ENCODE assay signal across 1 cellular context in the genomic region with DNA sequence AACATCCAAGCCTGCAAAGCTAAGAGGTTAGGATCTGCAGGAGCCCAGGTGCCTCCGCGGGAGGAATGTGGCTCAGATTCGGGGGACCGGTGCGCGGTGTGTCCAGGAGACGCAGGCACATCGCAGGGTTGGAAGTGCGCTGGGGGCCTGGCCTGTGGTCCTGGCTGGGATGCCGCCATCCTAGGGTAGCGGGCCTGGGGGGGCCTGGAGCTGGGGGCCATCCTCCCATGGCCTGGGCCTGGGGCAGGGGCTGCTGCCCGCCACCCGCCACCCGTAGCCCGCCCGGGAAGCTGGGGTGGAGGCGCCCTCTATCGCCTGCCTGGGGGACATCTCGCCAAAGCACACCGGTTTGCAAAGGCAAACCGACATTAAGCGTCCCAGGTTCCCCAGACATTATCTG.
TF ChIP-seq lines count a peak whose summit lies in the region.

No MANE protein-coding gene starts in this region.

TF ChIP-seq in HepG2, 621 proteins besides CTCF, POLR2A, EP300 and RAD21 (continued from another document):
- TF ChIP-seq AFF4 (CRISPR knock-in tag; IDR thresholded peaks at IDR 0.05) (no peak), NBN (conservative IDR thresholded peaks at IDR 0.05) (no peak), ZNF282 (IDR thresholded peaks at IDR 0.05; ENCODE audit: partially characterized antibody) (no peak), ZNF816 (CRISPR knock-in tag; IDR thresholded peaks at IDR 0.05; ENCODE audit: borderline replicate concordance) (no peak), ZNF501 (CRISPR knock-in tag; IDR thresholded peaks at IDR 0.05) (peak; percentile 58; the same call in 1 of the 2 replicates), TCF7L2 (IDR thresholded peaks at IDR 0.05; ENCODE audit: low read depth, low read length) (no peak), ZBTB38 (CRISPR knock-in tag; IDR thresholded peaks at IDR 0.05) (peak; percentile 45; the same call in 1 of the 2 replicates), ZNF775 (CRISPR knock-in tag; IDR thresholded peaks at IDR 0.05; ENCODE audit: borderline replicate concordance) (no peak), ZNF879 (CRISPR knock-in tag; IDR thresholded peaks at IDR 0.05) (no peak), HMG20B (CRISPR knock-in tag; conservative IDR thresholded peaks at IDR 0.05) (no peak), ZFP90 (CRISPR knock-in tag; IDR thresholded peaks at IDR 0.05; ENCODE audit: borderline replicate concordance) (no peak), ZNF451 (CRISPR knock-in tag; IDR thresholded peaks at IDR 0.05) (peak; percentile 50; the same call in 1 of the 2 replicates), CAMTA2 (CRISPR knock-in tag; IDR thresholded peaks at IDR 0.05; ENCODE audit: borderline replicate concordance) (no peak), ZNF44 (CRISPR knock-in tag; IDR thresholded peaks at IDR 0.05) (no peak), STAG1 (CRISPR knock-in tag; IDR thresholded peaks at IDR 0.05) (peak; percentile 92), MLXIP (CRISPR knock-in tag; IDR thresholded peaks at IDR 0.05; ENCODE audit: borderline replicate concordance) (no peak), ZNF629 (CRISPR knock-in tag; conservative IDR thresholded peaks at IDR 0.05) (no peak), LCORL (IDR thresholded peaks at IDR 0.05) (no peak), LCORL (CRISPR knock-in tag; IDR thresholded peaks at IDR 0.05) (0 out of 2 replicates have a peak, but pooled peaks have one; percentile 46), ZNF619 (CRISPR knock-in tag; IDR thresholded peaks at IDR 0.05) (peak; percentile 44; the same call in 1 of the 2 replicates), ZNF788 (CRISPR knock-in tag; IDR thresholded peaks at IDR 0.05; ENCODE audit: borderline replicate concordance) (peak; percentile 47), MAF1 (CRISPR knock-in tag; IDR thresholded peaks at IDR 0.05; ENCODE audit: borderline replicate concordance) (no peak), REPIN1 (CRISPR knock-in tag; IDR thresholded peaks at IDR 0.05; ENCODE audit: borderline replicate concordance, low read depth) (0 out of 2 replicates have a peak, but pooled peaks have one; percentile 54), MAX (IDR thresholded peaks at IDR 0.05) (no peak), ZNF747 (CRISPR knock-in tag; IDR thresholded peaks at IDR 0.05; ENCODE audit: borderline replicate concordance) (no peak), ELF3 (CRISPR knock-in tag; IDR thresholded peaks at IDR 0.05) (peak; percentile 21; the same call in 1 of the 2 replicates), CBX2 (IDR thresholded peaks at IDR 0.05; ENCODE audit: low read depth, low read length) (no peak), CBX2 (CRISPR knock-in tag; IDR thresholded peaks at IDR 0.05; ENCODE audit: low read depth) (no peak), CHCHD3 (CRISPR knock-in tag; IDR thresholded peaks at IDR 0.05) (no peak), IRX3 (CRISPR knock-in tag; IDR thresholded peaks at IDR 0.05; ENCODE audit: borderline replicate concordance, low read depth) (0 out of 2 replicates have a peak, but pooled peaks have one; percentile 23), SAFB2 (CRISPR knock-in tag; IDR thresholded peaks at IDR 0.05; ENCODE audit: borderline replicate concordance, low read depth) (no peak), ZSCAN30 (CRISPR knock-in tag; IDR thresholded peaks at IDR 0.05) (no peak), ZNF205 (CRISPR knock-in tag; IDR thresholded peaks at IDR 0.05) (no peak), ZNF552 (CRISPR knock-in tag; IDR thresholded peaks at IDR 0.05; ENCODE audit: borderline replicate concordance) (no peak), ZNF496 (CRISPR knock-in tag; IDR thresholded peaks at IDR 0.05; ENCODE audit: insufficient replicate concordance) (no peak)
- TF ChIP-seq, protein P1, sequence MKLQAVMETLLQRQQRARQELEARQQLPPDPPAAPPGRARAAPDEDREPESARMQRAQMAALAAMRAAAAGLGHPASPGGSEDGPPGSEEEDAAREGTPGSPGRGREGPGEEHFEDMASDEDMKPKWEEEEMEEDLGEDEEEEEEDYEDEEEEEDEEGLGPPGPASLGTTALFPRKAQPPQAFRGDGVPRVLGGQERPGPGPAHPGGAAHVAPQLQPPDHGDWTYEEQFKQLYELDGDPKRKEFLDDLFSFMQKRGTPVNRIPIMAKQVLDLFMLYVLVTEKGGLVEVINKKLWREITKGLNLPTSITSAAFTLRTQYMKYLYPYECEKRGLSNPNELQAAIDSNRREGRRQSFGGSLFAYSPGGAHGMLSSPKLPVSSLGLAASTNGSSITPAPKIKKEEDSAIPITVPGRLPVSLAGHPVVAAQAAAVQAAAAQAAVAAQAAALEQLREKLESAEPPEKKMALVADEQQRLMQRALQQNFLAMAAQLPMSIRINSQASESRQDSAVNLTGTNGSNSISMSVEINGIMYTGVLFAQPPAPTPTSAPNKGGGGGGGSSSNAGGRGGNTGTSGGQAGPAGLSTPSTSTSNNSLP (IDR thresholded peaks at IDR 0.05; ENCODE audit: low read depth, low read length): no peak
- TF ChIP-seq, protein P2, sequence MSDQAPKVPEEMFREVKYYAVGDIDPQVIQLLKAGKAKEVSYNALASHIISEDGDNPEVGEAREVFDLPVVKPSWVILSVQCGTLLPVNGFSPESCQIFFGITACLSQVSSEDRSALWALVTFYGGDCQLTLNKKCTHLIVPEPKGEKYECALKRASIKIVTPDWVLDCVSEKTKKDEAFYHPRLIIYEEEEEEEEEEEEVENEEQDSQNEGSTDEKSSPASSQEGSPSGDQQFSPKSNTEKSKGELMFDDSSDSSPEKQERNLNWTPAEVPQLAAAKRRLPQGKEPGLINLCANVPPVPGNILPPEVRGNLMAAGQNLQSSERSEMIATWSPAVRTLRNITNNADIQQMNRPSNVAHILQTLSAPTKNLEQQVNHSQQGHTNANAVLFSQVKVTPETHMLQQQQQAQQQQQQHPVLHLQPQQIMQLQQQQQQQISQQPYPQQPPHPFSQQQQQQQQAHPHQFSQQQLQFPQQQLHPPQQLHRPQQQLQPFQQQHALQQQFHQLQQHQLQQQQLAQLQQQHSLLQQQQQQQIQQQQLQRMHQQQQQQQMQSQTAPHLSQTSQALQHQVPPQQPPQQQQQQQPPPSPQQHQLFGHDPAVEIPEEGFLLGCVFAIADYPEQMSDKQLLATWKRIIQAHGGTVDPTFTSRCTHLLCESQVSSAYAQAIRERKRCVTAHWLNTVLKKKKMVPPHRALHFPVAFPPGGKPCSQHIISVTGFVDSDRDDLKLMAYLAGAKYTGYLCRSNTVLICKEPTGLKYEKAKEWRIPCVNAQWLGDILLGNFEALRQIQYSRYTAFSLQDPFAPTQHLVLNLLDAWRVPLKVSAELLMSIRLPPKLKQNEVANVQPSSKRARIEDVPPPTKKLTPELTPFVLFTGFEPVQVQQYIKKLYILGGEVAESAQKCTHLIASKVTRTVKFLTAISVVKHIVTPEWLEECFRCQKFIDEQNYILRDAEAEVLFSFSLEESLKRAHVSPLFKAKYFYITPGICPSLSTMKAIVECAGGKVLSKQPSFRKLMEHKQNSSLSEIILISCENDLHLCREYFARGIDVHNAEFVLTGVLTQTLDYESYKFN (CRISPR knock-in tag; conservative IDR thresholded peaks at IDR 0.05): no peak
- TF ChIP-seq, protein P3, sequence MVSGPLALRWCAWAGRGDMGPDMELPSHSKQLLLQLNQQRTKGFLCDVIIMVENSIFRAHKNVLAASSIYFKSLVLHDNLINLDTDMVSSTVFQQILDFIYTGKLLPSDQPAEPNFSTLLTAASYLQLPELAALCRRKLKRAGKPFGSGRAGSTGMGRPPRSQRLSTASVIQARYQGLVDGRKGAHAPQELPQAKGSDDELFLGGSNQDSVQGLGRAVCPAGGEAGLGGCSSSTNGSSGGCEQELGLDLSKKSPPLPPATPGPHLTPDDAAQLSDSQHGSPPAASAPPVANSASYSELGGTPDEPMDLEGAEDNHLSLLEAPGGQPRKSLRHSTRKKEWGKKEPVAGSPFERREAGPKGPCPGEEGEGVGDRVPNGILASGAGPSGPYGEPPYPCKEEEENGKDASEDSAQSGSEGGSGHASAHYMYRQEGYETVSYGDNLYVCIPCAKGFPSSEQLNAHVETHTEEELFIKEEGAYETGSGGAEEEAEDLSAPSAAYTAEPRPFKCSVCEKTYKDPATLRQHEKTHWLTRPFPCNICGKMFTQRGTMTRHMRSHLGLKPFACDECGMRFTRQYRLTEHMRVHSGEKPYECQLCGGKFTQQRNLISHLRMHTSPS (CRISPR knock-in tag; IDR thresholded peaks at IDR 0.05; ENCODE audit: low read depth): peak; percentile 58; the same call in 1 of the 2 replicates
- TF ChIP-seq, protein P4, sequence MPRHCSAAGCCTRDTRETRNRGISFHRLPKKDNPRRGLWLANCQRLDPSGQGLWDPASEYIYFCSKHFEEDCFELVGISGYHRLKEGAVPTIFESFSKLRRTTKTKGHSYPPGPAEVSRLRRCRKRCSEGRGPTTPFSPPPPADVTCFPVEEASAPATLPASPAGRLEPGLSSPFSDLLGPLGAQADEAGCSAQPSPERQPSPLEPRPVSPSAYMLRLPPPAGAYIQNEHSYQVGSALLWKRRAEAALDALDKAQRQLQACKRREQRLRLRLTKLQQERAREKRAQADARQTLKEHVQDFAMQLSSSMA (CRISPR knock-in tag; IDR thresholded peaks at IDR 0.05): 0 out of 2 replicates have a peak, but pooled peaks have one; percentile 19
